Comparison of ENCODE assay signal across 10 cellular contexts in the genomic region with DNA sequence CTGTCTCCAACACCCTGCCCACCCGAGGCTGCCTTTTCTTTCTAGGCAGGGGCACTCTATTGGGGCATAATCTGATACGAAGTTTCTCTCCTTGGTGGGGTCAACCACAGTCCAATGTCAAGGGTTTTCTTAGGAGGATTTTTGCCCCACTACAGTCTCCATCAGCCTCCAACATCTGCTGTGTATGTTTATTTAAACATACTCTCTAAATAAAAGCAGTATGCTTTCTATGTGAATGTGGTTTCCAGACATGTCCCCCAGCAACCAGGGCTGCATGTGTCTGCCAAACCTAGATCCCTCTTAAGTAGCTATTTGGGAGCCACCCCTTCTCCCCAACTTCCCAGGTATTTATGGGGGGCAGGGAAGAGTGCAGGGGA.
DNase-seq lines count a peak whose midpoint lies in the region; ATAC-seq, FAIRE-seq and TF ChIP-seq lines count a peak whose summit lies in the region.
"Had no signal": no experiment of that assay in that cellular context is flagged by ENCODE, and none has a peak within 500 bp of the region (broad histone marks: within the 10 kb centered on the region; RNA-seq: fewer than 3 reads in every experiment).

No MANE protein-coding gene starts in this region.

- H3K27me3 ChIP-seq in lung (ENCODE audit: control insufficient read depth, insufficient read depth) (no peaks in the 10 kb centered on the region), suprapubic skin (no peaks in the 10 kb centered on the region)

- H3K4me3 Mint-ChIP-seq in MCF 10A (ENCODE audit: unreplicated experiment) = no peak overlapping the region
- H3K4me3 Mint-ChIP-seq: activated T-cell treated with anti-CD3 and anti-CD28 coated beads, Interleukin-2, amount 50 U/mL, for 4 hours had no signal

- H3K27ac Mint-ChIP-seq in MCF 10A (ENCODE audit: low read depth, unreplicated experiment) = peak overlapping the region; percentile 83

- FAIRE-seq in GM12891 (lab: Jason Lieb, UNC) (no peak), GM19239 (lab: Jason Lieb, UNC) (no peak)

- intact Hi-C loops in MCF 10A (cut with micrococcal nuclease) = loop anchor here (1.0 to 10.0 kb wide), 5 partner anchors 26 to 465 kb away; partner anchors contain the start of gene NREP

- H3K9me3 Mint-ChIP-seq in MCF 10A (ENCODE audit: unreplicated experiment) = no peaks in the 10 kb centered on the region
- H3K9me3 Mint-ChIP-seq: activated T-cell treated with anti-CD3 and anti-CD28 coated beads, Interleukin-2, amount 50 U/mL, for 4 hours had no signal

- peaks cover 0 to 2% of the 10 kb centered on the region in 2 donors for H3K9me3 ChIP-seq in lung (ENCODE audit: control insufficient read depth in 2 of 2, insufficient read depth in 1 of 2, low read length in 1 of 2)
- H3K9me3 ChIP-seq in suprapubic skin = no peaks in the 10 kb centered on the region

- peaks cover 23% of the 10 kb centered on the region for H3K4me1 Mint-ChIP-seq in MCF 10A (ENCODE audit: insufficient read depth, unreplicated experiment)

- WGBS in lung, 2 donors = 38 to 52% methylated on average over 2 of the region's 2 CpGs
- 32% methylated on average over 2 of the region's 2 CpGs for WGBS in suprapubic skin

- no peaks in the 10 kb centered on the region for H3K27me3 Mint-ChIP-seq in MCF 10A (ENCODE audit: insufficient read depth, unreplicated experiment)

- peak; percentile 2 for DNase-seq in M059J (ENCODE audit: low read depth)
- no peak for DNase-seq in MCF 10A (ENCODE audit: unreplicated experiment)
- no peak for DNase-seq in lung (ENCODE audit: low spot score)
- no peak for DNase-seq in suprapubic skin (ENCODE audit: low spot score in 2 of 2)
- no peak for DNase-seq in GM12891 (ENCODE audit: insufficient read length, low spot score)
- DNase-seq in GM19239 (ENCODE audit: insufficient read length, low spot score) = no peak
- DNase-seq: activated T-cell treated with anti-CD3 and anti-CD28 coated beads, Interleukin-2, amount 50 U/mL, for 4 hours; anterior cingulate cortex; effector memory CD4-positive, alpha-beta T cell had no signal

- H3K36me3 Mint-ChIP-seq in MCF 10A (ENCODE audit: insufficient read depth, unreplicated experiment) = no peaks in the 10 kb centered on the region

- H3K4me1 ChIP-seq in lung (ENCODE audit: control insufficient read depth in 2 of 2, insufficient read depth in 2 of 2, low read length in 2 of 2) (peaks cover 4 to 8% of the 10 kb centered on the region in 2 donors), suprapubic skin (peaks cover 33% of the 10 kb centered on the region)

- no peaks in the 10 kb centered on the region for H3K36me3 ChIP-seq in lung (ENCODE audit: control insufficient read depth in 2 of 2, insufficient read depth in 2 of 2, low read length in 2 of 2)
- no peaks in the 10 kb centered on the region for H3K36me3 ChIP-seq in suprapubic skin

- TF ChIP-seq CTCF in MCF 10A (IDR thresholded peaks at IDR 0.05; ENCODE audit: unreplicated experiment) (no peak), lung (IDR thresholded peaks at IDR 0.05; ENCODE audit: control extremely low read depth, extremely low read depth) (no peak), suprapubic skin (IDR thresholded peaks at IDR 0.05) (no peak)

- POLR2A ChIA-PET in MCF 10A (lab: Yijun Ruan, JAX) = interaction anchor here (0.8 to 2.4 kb wide), 9 partner anchors 8 to 130 kb away, joined by 3 to 21 read pairs (median 5); no protein-coding TSS in a partner anchor

- TSS peak; percentile 65 for BruUV-seq in MCF 10A (replicated peaks; lab: Mats Ljungman, UMichigan)

- H3K4me3 ChIP-seq in lung (no peak overlapping the region), suprapubic skin (no peak overlapping the region)

- H3K27ac ChIP-seq in lung (ENCODE audit: low read depth in 1 of 2, low read length in 1 of 2) (peak overlapping the region; percentile 32 to 65), suprapubic skin (peak overlapping the region; percentile 27)

- CTCF ChIA-PET in MCF 10A (lab: Yijun Ruan, JAX) = interaction anchor here (0.6 to 2.3 kb wide), 9 partner anchors 9 to 477 kb away, joined by 3 to 16 read pairs (median 3); no protein-coding TSS in a partner anchor

- TF ChIP-seq POLR2A in suprapubic skin (IDR thresholded peaks at IDR 0.05) = no peak
- no peak for TF ChIP-seq POLR2A in GM12891 (IDR thresholded peaks at IDR 0.05; ENCODE audit: low read depth, low read length)

- no peak for TF ChIP-seq EP300 in suprapubic skin (IDR thresholded peaks at IDR 0.05)

- ATAC-seq in lung (ENCODE audit: insufficient read depth, low FRiP score) (no peak), HG03175 (IDR thresholded peaks at IDR 0.05; ENCODE audit: unreplicated experiment) (no peak)
- ATAC-seq: activated T-cell treated with anti-CD3 and anti-CD28 coated beads, Interleukin-2, amount 50 U/mL, for 4 hours had no signal

TF ChIP-seq in GM12891, 5 proteins besides CTCF, POLR2A, EP300 and RAD21:
- TF ChIP-seq PAX5 (IDR thresholded peaks at IDR 0.05; ENCODE audit: insufficient read depth, low read length, severe bottlenecking) (no peak), POU2F2 (IDR thresholded peaks at IDR 0.05; ENCODE audit: low read depth, low read length) (no peak), SPI1 (IDR thresholded peaks at IDR 0.05; ENCODE audit: low read depth, low read length) (no peak)
